In the genomic region with DNA sequence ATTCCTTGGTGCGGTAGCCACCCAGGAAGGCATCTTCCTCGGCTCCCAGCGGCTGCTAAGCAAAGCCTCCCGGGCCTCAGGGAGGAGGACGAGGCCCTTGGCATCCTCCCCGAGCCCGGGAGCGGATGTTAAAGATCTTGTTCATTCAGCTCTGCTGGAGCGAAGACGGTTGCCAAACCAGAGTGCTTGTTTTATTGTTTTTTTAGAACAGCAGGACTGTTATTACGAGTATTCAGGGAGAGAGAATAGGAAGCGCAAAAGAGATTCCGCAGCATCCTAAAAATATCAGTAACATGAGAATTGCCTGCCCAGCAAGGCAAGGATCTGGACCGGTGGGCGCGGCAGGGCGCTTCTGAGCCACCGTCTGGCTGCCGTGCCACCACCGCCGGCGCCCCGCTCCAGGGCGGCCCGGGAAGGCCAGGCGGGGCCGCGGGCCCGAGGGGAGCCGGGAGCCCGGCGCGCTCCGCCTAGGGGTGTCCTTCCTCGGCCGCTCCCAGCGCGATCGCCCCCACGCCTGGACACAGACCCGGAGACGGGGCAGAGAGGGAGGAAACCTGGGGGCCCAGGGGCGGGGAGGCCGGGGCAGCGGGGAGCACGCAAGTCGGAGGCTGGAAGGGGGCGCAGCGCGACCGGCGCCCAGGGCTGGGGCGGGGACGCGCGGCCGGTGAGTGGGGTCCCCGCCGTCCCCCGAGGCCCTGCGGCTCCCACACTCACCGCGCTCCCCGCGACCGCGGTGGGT, we compare ENCODE assay signal across 1 cellular context.
TF ChIP-seq lines count a peak whose summit lies in the region.

No MANE protein-coding gene starts in this region.

TF ChIP-seq in GM12891, 5 proteins besides CTCF, POLR2A, EP300 and RAD21:
- TF ChIP-seq PAX5 (IDR thresholded peaks at IDR 0.05; ENCODE audit: insufficient read depth, low read length, severe bottlenecking): no peak
- TF ChIP-seq TAF1 (IDR thresholded peaks at IDR 0.05; ENCODE audit: low read depth, low read length): no peak
- TF ChIP-seq POU2F2 (IDR thresholded peaks at IDR 0.05; ENCODE audit: low read depth, low read length): no peak
- no peak for TF ChIP-seq POLR2AphosphoS5 (IDR thresholded peaks at IDR 0.05; ENCODE audit: low read depth, low read length)
- no peak for TF ChIP-seq SPI1 (IDR thresholded peaks at IDR 0.05; ENCODE audit: low read depth, low read length)
